ENCODE assay signal across 1 cellular context in the genomic region with DNA sequence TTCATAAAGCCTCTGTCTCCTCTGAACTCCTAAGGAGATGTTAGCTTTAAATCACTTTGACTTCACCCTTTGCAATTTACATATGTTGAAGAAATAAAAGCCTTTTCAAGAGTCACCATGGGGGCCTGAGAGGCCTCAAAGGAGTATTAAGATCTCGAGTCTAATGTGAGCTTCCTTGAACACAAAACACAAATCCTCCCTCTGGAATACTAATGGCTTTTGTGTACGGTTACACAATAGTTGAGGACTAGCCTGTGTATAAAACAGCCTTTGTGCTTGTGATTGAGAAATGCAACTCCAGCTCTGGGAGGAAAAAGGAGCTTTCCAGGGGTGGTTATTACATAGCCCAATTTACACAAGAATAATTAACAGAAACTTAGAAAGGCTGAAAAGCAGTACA.
TF ChIP-seq lines count a peak whose summit lies in the region.

No MANE protein-coding gene starts in this region.

TF ChIP-seq in IMR-90, 13 proteins besides CTCF, POLR2A, EP300 and RAD21:
- TF ChIP-seq, protein P1, sequence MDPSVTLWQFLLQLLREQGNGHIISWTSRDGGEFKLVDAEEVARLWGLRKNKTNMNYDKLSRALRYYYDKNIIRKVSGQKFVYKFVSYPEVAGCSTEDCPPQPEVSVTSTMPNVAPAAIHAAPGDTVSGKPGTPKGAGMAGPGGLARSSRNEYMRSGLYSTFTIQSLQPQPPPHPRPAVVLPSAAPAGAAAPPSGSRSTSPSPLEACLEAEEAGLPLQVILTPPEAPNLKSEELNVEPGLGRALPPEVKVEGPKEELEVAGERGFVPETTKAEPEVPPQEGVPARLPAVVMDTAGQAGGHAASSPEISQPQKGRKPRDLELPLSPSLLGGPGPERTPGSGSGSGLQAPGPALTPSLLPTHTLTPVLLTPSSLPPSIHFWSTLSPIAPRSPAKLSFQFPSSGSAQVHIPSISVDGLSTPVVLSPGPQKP (IDR thresholded peaks at IDR 0.05; ENCODE audit: borderline replicate concordance, low read depth, low read length), result no peak
- TF ChIP-seq CEBPB (IDR thresholded peaks at IDR 0.05; ENCODE audit: low read depth, low read length), result 0 out of 2 replicates have a peak, but pooled peaks have one; percentile 1
